10 cellular contexts compared by ENCODE assay signal in the genomic region with DNA sequence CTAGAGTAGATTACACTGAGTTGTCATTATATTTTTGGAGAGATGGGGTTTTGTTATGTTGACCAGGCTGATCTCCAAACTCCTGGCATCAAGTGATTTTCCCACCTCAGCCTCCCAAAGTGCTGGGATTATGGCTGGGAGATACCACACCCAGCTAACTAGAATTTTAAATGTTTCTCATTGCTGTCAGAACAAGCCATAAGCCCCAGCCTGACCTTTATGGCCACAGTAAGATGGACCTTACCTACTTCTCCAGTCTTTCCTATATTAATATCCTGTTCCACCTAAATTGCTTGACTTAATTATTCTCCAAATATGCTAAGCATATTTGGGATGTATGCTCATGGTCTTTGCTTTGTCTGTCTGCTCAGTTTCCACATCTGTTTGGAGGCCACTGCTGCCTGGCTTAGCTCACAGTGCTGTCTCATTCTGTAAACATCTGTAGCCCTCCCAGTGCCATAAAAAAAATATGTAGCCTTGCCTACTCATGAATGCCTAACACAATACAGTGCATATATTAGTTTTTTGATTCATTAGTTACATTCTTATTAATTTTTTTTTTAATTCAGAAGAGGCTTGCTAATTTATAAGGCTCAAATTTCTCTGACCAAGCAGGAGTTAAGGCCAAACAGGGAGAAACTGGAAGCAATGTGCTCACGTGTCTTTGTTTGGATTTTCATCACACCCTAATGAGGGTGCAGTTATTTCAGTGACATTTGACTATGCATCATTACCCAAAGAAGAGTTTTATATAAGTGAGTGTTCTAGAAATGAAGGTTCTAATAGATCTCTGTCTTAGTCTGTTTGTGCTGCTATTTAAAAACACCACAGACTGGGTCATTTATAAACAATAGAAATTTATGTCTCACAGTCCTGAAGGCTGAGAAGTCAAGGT. TPM values are rescaled to one million over a fixed set of nuclear protein-coding genes. Genes with fewer than 3 reads are reported as not detected.
DNase-seq lines count a peak whose midpoint lies in the region; ATAC-seq and TF ChIP-seq lines count a peak whose summit lies in the region.
"Had no signal": no experiment of that assay in that cellular context is flagged by ENCODE, and none has a peak within 500 bp of the region (broad histone marks: within the 10 kb centered on the region; RNA-seq: fewer than 3 reads in every experiment).

No MANE protein-coding gene starts in this region.

- H3T11ph ChIP-seq in H9 (ENCODE audit: low read length) = no peak overlapping the region

- no peak overlapping the region for H2BK15ac ChIP-seq in H9 (ENCODE audit: low read depth, low read length)

- H4K20me1 ChIP-seq in H9 (ENCODE audit: control insufficient read depth, insufficient read depth, insufficient read length) = no peaks in the 10 kb centered on the region

- no peak overlapping the region for H2BK12ac ChIP-seq in H9 (ENCODE audit: insufficient read length, low read depth, low read length)

- peak overlapping the region; percentile 73 to 91 (median 86) for H3K27ac Mint-ChIP-seq in naive thymus-derived CD8-positive, alpha-beta T cell
- H3K27ac Mint-ChIP-seq in H9 = no peak overlapping the region

- no peak overlapping the region for H2AK5ac ChIP-seq in H9 (ENCODE audit: insufficient read length, low read length)

- CTCF ChIA-PET in BJ (lab: Yijun Ruan, JAX) = interaction anchor here (0.6 to 1.0 kb wide), 3 partner anchors 8 to 22 kb away, joined by 3 to 4 read pairs (median 4); no protein-coding TSS in a partner anchor

- H3K27me3 ChIP-seq in BJ (ENCODE audit: control insufficient read depth, insufficient read depth, low read length) = no peaks in the 10 kb centered on the region
- no peaks in the 10 kb centered on the region for H3K27me3 ChIP-seq in colonic mucosa
- no peaks in the 10 kb centered on the region for H3K27me3 ChIP-seq in H9 (ENCODE audit: insufficient read depth, low read length)

- H2AFZ ChIP-seq in H9 (ENCODE audit: low read length) = no peak overlapping the region

- H2BK120ac ChIP-seq in H9 (ENCODE audit: low read depth, low read length, poor library complexity, severe bottlenecking) = no peak overlapping the region

- H4K5ac ChIP-seq in H9 (ENCODE audit: insufficient read length, low read depth, low read length) = no peak overlapping the region

- H3K27ac ChIP-seq in epithelial cell of prostate = peak overlapping the region; percentile 50
- H3K27ac ChIP-seq in colonic mucosa = no peak overlapping the region
- H3K27ac ChIP-seq in H9 (ENCODE audit: insufficient read length, low read depth, low read length) = no peak overlapping the region

- no peak overlapping the region for H4K91ac ChIP-seq in H9 (ENCODE audit: insufficient read length, low read depth, low read length)

- H3K9ac ChIP-seq in colonic mucosa (ENCODE audit: low read depth in 2 of 2, low read length in 2 of 2) (no peak overlapping the region), H9 (ENCODE audit: extremely low read depth, insufficient read length, low read length) (no peak overlapping the region)

- ATAC-seq in naive thymus-derived CD8-positive, alpha-beta T cell = no peak

- no peaks in the 10 kb centered on the region for H3K27me3 Mint-ChIP-seq in naive thymus-derived CD8-positive, alpha-beta T cell
- no peaks in the 10 kb centered on the region for H3K27me3 Mint-ChIP-seq in H9 (ENCODE audit: low read depth)
- H3K27me3 Mint-ChIP-seq: central memory CD8-positive, alpha-beta T cell had no signal

- no peaks in the 10 kb centered on the region for H3K79me2 ChIP-seq in H9 (ENCODE audit: insufficient read depth, low read length)

- no peak overlapping the region for H3K4ac ChIP-seq in H9 (ENCODE audit: low read depth, low read length)

- H3K4me1 Mint-ChIP-seq in naive thymus-derived CD8-positive, alpha-beta T cell = peaks cover 19 to 48% (median 42%) of the 10 kb centered on the region in 4 donors
- no peaks in the 10 kb centered on the region for H3K4me1 Mint-ChIP-seq in H9

- H3K4me1 ChIP-seq in colonic mucosa (no peaks in the 10 kb centered on the region), H9 (ENCODE audit: insufficient read depth, low read length) (no peaks in the 10 kb centered on the region)

- H3K36me3 Mint-ChIP-seq in naive thymus-derived CD8-positive, alpha-beta T cell = peaks cover 8 to 16% (median 10%) of the 10 kb centered on the region in 3 donors
- peaks cover 2 to 7% (median 3%) of the 10 kb centered on the region in 3 experiments; a peak in 3 of 7 replicates for H3K36me3 Mint-ChIP-seq in H9 (ENCODE audit: insufficient read depth in 1 of 3, low read depth in 3 of 3)

- H3K9me3 ChIP-seq in colonic mucosa (no peaks in the 10 kb centered on the region), H9 (ENCODE audit: control insufficient read depth, low read depth, low read length) (no peaks in the 10 kb centered on the region)

- H3K4me3 Mint-ChIP-seq in naive thymus-derived CD8-positive, alpha-beta T cell = peak overlapping the region in 1 of 10 donors; percentile 1
- no peak overlapping the region for H3K4me3 Mint-ChIP-seq in H9
- H3K4me3 Mint-ChIP-seq: central memory CD8-positive, alpha-beta T cell had no signal

- TF ChIP-seq CTCF in BJ (IDR thresholded peaks at IDR 0.05; ENCODE audit: insufficient read depth, low read depth, low read length) (no peak), colonic mucosa (IDR thresholded peaks at IDR 0.05) (no peak), H9 (conservative IDR thresholded peaks at IDR 0.05) (no peak)

- H2BK20ac ChIP-seq in H9 (ENCODE audit: low read depth, low read length, poor library complexity, severe bottlenecking) = no peak overlapping the region

- H3K9me3 Mint-ChIP-seq in naive thymus-derived CD8-positive, alpha-beta T cell = peaks cover 0 to 11% (median 5%) of the 10 kb centered on the region in 9 donors
- peaks cover 3 to 5% of the 10 kb centered on the region in 2 experiments; a peak in 3 of 5 replicates for H3K9me3 Mint-ChIP-seq in H9

- DNase-seq in BJ (ENCODE audit: low read depth) (peak; percentile 73), HuH-7 (ENCODE audit: low spot score) (peak; percentile 19), epithelial cell of prostate (ENCODE audit: low read depth, low spot score) (peak; percentile 26), colonic mucosa (no peak), NCI-H524 (lab: John Stamatoyannopoulos, UW) (no peak), H9 (no peak)
- DNase-seq in naive thymus-derived CD8-positive, alpha-beta T cell = no peak
- no peak for DNase-seq in stimulated activated CD4-positive, alpha-beta T cell treated with anti-CD3 and anti-CD28 coated beads, Interleukin-2, amount 100 ng/mL, for 48 hours
- DNase-seq: NCI-H524 treated with DMSO at 0.1 percent for 48 hours had no signal

- H3K23me2 ChIP-seq in H9 (ENCODE audit: insufficient read length, low read depth, low read length, poor library complexity, severe bottlenecking) = no peaks in the 10 kb centered on the region

- POLR2A ChIA-PET in BJ (lab: Charles Lee) = no interaction called here
- POLR2A ChIA-PET in naive thymus-derived CD8-positive, alpha-beta T cell (lab: Charles Lee) = interaction anchor here (0.7 kb wide), 1 partner anchor 24 kb away, joined by 6 read pairs; no protein-coding TSS in a partner anchor

- H3K18ac ChIP-seq in H9 (ENCODE audit: insufficient read length, low read depth, low read length) = no peak overlapping the region

- no peak overlapping the region for H2BK5ac ChIP-seq in H9 (ENCODE audit: insufficient read length, low read length)

- H3K79me1 ChIP-seq in H9 (ENCODE audit: insufficient read depth, low read depth, low read length, poor library complexity, severe bottlenecking) = no peaks in the 10 kb centered on the region

- no CpG with 5 or more reads among the region's 1 CpG for WGBS in H9 (ENCODE audit: extremely low coverage, insufficient read length, low lambda C conversion rate)

- no peaks in the 10 kb centered on the region for H3K36me3 ChIP-seq in BJ (ENCODE audit: control insufficient read depth, insufficient read depth, low read length)
- no peaks in the 10 kb centered on the region for H3K36me3 ChIP-seq in colonic mucosa

- no peak overlapping the region for H3K23ac ChIP-seq in H9 (ENCODE audit: insufficient read length, low read depth, low read length)

- H3K4me2 ChIP-seq in H9 (ENCODE audit: insufficient read depth, insufficient read length, low read length) = no peak overlapping the region

- no peak overlapping the region for H3K14ac ChIP-seq in H9 (ENCODE audit: insufficient read depth, low read length)

- H4K8ac ChIP-seq in H9 (replicated peaks; ENCODE audit: insufficient read length, low read depth, low read length) = no peak overlapping the region

- H3K4me3 ChIP-seq in BJ (ENCODE audit: low read depth, low read length) (no peak overlapping the region), colonic mucosa (no peak overlapping the region)

- no peak overlapping the region for H3K56ac ChIP-seq in H9 (ENCODE audit: insufficient read length, low read depth, low read length)

- intact Hi-C loops in colonic mucosa (cut with DNase I) = no loop called here

RNA-seq across cellular contexts. Expression of gene PSME4, which starts 45.3 kb away (rescaled TPM):
- 14.9 and 32.1 TPM in 2 replicates for polyA plus RNA-seq in BJ (2011; rRNA removed)
- polyA minus RNA-seq in BJ (2011; rRNA and poly(A)+ RNA removed) = 28.2 and 30.1 TPM in 2 replicates
- 10 to 100 TPM; 58.1 to 59.9 TPM for total RNA-seq in naive thymus-derived CD8-positive, alpha-beta T cell
- 1 to 10 TPM; 3.5 to 4.3 (median 3.8) TPM for polyA plus RNA-seq in naive thymus-derived CD8-positive, alpha-beta T cell
- total RNA-seq in colonic mucosa (10 to 100 TPM; 42.4 to 56.3 TPM), H9 (2021) (77.3 and 87.4 TPM in 2 replicates)

Comparison
In these comparisons a context has a peak if more than half of its experiments do, and no peak if none do; other contexts are left out.
1. DNase-seq: peak in BJ (single experiment), HuH-7 (single experiment) and epithelial cell of prostate (single experiment); none in naive thymus-derived CD8-positive, alpha-beta T cell (0 of 10), colonic mucosa (single experiment), NCI-H524 (0 of 2), stimulated activated CD4-positive, alpha-beta T cell treated with anti-CD3 and anti-CD28 coated beads, Interleukin-2, amount 100 ng/mL, for 48 hours (0 of 2) and H9 (single experiment).
2. H3K27ac Mint-ChIP-seq: peak in naive thymus-derived CD8-positive, alpha-beta T cell (10 of 10); none in H9 (0 of 3).